8 cellular contexts compared by ENCODE assay signal in genomic region chr11:117226388-117227385, GRCh38. TPM values are rescaled to one million over a fixed set of nuclear protein-coding genes. Genes with fewer than 3 reads are reported as not detected.
A peak's percentile ranks its signal among the peaks of the same experiment; 100 is the strongest.
DNase-seq lines count a peak whose midpoint lies in the region; ATAC-seq and TF ChIP-seq lines count a peak whose summit lies in the region.

No MANE protein-coding gene starts in this region.

- POLR2A ChIA-PET in HEK293T (lab: Yijun Ruan, JAX): interaction anchor here (0.8 to 1.2 kb wide), 3 partner anchors 48 to 82 kb away, joined by 3 to 4 read pairs (median 3); partner anchors contain the start of gene SIDT2

- H3K36me3 ChIP-seq in kidney epithelial cell (ENCODE audit: control insufficient read depth, insufficient read depth, low read length): peaks cover 2% of the 10 kb centered on the region

- peaks cover 70% of the 10 kb centered on the region for H3K36me3 Mint-ChIP-seq in central memory CD8-positive, alpha-beta T cell (ENCODE audit: insufficient read depth)

- peak overlapping the region; percentile 63 for H3K27ac Mint-ChIP-seq in central memory CD8-positive, alpha-beta T cell (ENCODE audit: low read depth)

- no peak for ATAC-seq in central memory CD8-positive, alpha-beta T cell (replicated peaks; ENCODE audit: extremely low read depth, poor library complexity, severe bottlenecking)
- ATAC-seq in GM21786 (IDR thresholded peaks at IDR 0.05; ENCODE audit: unreplicated experiment): no peak

- DNase-seq in DMS79 (lab: John Stamatoyannopoulos, UW) (peak; percentile 59), HEK293T (ENCODE audit: extremely low spot score) (peak; percentile 77), NCI-H187 treated with DMSO at 0.1 percent for 48 hours (lab: John Stamatoyannopoulos, UW) (peak; percentile 76), T follicular helper cell (ENCODE audit: low read depth) (peak; percentile 26), kidney epithelial cell (ENCODE audit: low read depth) (peak; percentile 37)
- DNase-seq in central memory CD8-positive, alpha-beta T cell (ENCODE audit: low spot score in 2 of 2): peak in 1 of 2 donors; percentile 38
- DNase-seq in stimulated activated CD8-positive, alpha-beta memory T cell treated with anti-CD3 and anti-CD28 coated beads, Interleukin-12 subunit alpha, Interleukin-12 subunit beta, amount 100 ng/mL, for 1 hour (ENCODE audit: low read depth): peak; percentile 27

- no peaks in the 10 kb centered on the region for H3K27me3 ChIP-seq in kidney epithelial cell (ENCODE audit: control insufficient read depth, insufficient read depth, low read length)

- TF ChIP-seq CTCF in kidney epithelial cell (IDR thresholded peaks at IDR 0.05; ENCODE audit: insufficient read depth, low read length, poor library complexity, severe bottlenecking): peak; percentile 69

- peaks cover 61% of the 10 kb centered on the region for H3K4me1 Mint-ChIP-seq in central memory CD8-positive, alpha-beta T cell

- H3K4me3 Mint-ChIP-seq in central memory CD8-positive, alpha-beta T cell: no peak overlapping the region

- H3K9me3 Mint-ChIP-seq in central memory CD8-positive, alpha-beta T cell: no peaks in the 10 kb centered on the region

- H3K4me3 ChIP-seq in kidney epithelial cell (ENCODE audit: low read depth, low read length): no peak overlapping the region

- no peaks in the 10 kb centered on the region for H3K27me3 Mint-ChIP-seq in central memory CD8-positive, alpha-beta T cell

- CTCF ChIA-PET in HEK293T (lab: Yijun Ruan, JAX): interaction anchor here (0.6 to 1.4 kb wide), 13 partner anchors 9 to 220 kb away, joined by 3 to 9 read pairs (median 4); partner anchors contain the start of gene SIDT2

TF ChIP-seq in HEK293T, 16 proteins besides CTCF, POLR2A, EP300 and RAD21:
- TF ChIP-seq ARNT (IDR thresholded peaks at IDR 0.05) (no peak), TARDBP (IDR thresholded peaks at IDR 0.05) (no peak), HDGF (IDR thresholded peaks at IDR 0.05; ENCODE audit: borderline replicate concordance) (no peak), ZNF384 (IDR thresholded peaks at IDR 0.05) (no peak), NFRKB (IDR thresholded peaks at IDR 0.05) (no peak), SP1 (IDR thresholded peaks at IDR 0.05) (no peak)

RNA-seq across cellular contexts. Expression of gene PCSK7, which starts 5.2 kb away (rescaled TPM):
- 38.3 and 51.8 TPM in 2 replicates for total RNA-seq in kidney epithelial cell

RNA-seq across cellular contexts. Expression of gene RNF214, which starts 5.8 kb away (rescaled TPM):
- total RNA-seq in kidney epithelial cell: 11.7 and 14.0 TPM in 2 replicates

RNA-seq across cellular contexts. Expression of gene TAGLN, which starts 27.5 kb away (rescaled TPM):
- 1,785 and 1,816 TPM in 2 replicates for total RNA-seq in kidney epithelial cell

RNA-seq across cellular contexts. Expression of gene SIDT2, which starts 48.1 kb away (rescaled TPM):
- 12.9 and 14.6 TPM in 2 replicates for total RNA-seq in kidney epithelial cell
